ENCODE assay signal across 8 cellular contexts in genomic region chr13:110615322-110616102, GRCh38. TPM values are rescaled to one million over a fixed set of nuclear protein-coding genes. Genes with fewer than 3 reads are reported as not detected.
DNase-seq lines count a peak whose midpoint lies in the region; ATAC-seq, FAIRE-seq and TF ChIP-seq lines count a peak whose summit lies in the region.

NAXD (plus strand) TSS chr13:110615545; CDS start chr13:110615602, 57 bp downstream.

- peak within 1 kb of the TSS; percentile 75 for H3K27ac ChIP-seq in AG04450 (ENCODE audit: low read depth, low read length)

- peak; percentile 49 for FAIRE-seq in islet of Langerhans (lab: Jason Lieb, UNC)

- ATAC-seq in GM18907 (IDR thresholded peaks at IDR 0.05; ENCODE audit: unreplicated experiment) (peak; percentile 88), HG03159 (IDR thresholded peaks at IDR 0.05; ENCODE audit: unreplicated experiment) (peak; percentile 85)
- ATAC-seq in activated CD4-positive, CD25-positive, alpha-beta regulatory T cell treated with anti-CD3 and anti-CD28 coated beads, Interleukin-2, amount 50 U/mL, for 24 hours: peak; percentile 94

- POLR2A ChIA-PET in AG04450 (lab: Yijun Ruan, JAX): interaction anchor here (0.7 to 1.2 kb wide), 2 partner anchors 24 to 100 kb away, joined by 3 to 5 read pairs; no protein-coding TSS in a partner anchor

- peak; percentile 67 for DNase-seq in AG04450 (ENCODE audit: low read depth, low spot score)
- peak; percentile 90 for DNase-seq in NCI-H2227 treated with DMSO at 0.1 percent for 48 hours (lab: John Stamatoyannopoulos, UW)
- DNase-seq in cerebellar cortex (ENCODE audit: low spot score): peak; percentile 97
- DNase-seq in stimulated activated CD4-positive, alpha-beta T cell treated with anti-CD3 and anti-CD28 coated beads, Interleukin-12 subunit alpha, Interleukin-12 subunit beta, amount 100 ng/mL, for 4 hours: peak; percentile 82

- no peak for TF ChIP-seq CTCF in AG04450 (IDR thresholded peaks at IDR 0.05; ENCODE audit: low read depth, low read length)

- H3K9me3 ChIP-seq in AG04450 (ENCODE audit: control insufficient read depth, insufficient read depth, low read length): peaks cover 5% of the 10 kb centered on the region

- CTCF ChIA-PET in AG04450 (lab: Charles Lee): interaction anchor here (1.0 kb wide), 1 partner anchor 160 kb away, joined by 3 read pairs; no protein-coding TSS in a partner anchor

- H3K4me3 ChIP-seq in AG04450 (ENCODE audit: low read depth, low read length): peak within 1 kb of the TSS; percentile 81

- H3K27me3 ChIP-seq in AG04450 (ENCODE audit: control insufficient read depth, insufficient read depth, low read length): no peaks in the 10 kb centered on the region

RNA-seq across cellular contexts. Expression of gene NAXD, which starts in this region (rescaled TPM):
- polyA plus RNA-seq in AG04450 (2011; rRNA removed): 33.3 and 35.0 TPM in 2 replicates
- polyA minus RNA-seq in AG04450 (2011; rRNA and poly(A)+ RNA removed): 17.8 and 24.8 TPM in 2 replicates

Comparison
In these comparisons a context has a peak if more than half of its experiments do, and no peak if none do; other contexts are left out.
1. Peak in every context shown above with its lines: DNase-seq, ATAC-seq, H3K4me3 ChIP-seq and H3K27ac ChIP-seq.